In the genomic region with DNA sequence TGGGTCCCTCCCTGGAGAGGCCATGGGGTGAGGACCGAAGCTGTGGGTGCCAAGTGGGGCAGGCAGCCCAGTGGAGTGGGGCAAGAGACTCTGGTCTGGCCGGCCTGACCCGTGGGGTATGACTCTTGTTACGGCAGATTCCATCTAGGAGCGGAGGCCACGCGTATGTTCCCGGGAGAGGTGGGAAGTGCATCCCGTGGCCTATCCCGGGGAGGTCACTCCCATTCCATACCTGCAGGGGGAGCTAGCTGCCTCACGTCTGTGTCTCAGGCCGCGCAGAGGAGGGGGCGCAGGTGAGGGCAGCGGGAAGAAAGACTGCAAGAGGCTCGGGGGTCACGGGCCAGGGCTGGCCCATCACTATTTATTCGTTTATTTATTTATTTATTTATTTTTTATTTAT, we compare ENCODE assay signal across 8 cellular contexts. TPM values are rescaled to one million over a fixed set of nuclear protein-coding genes. Genes with fewer than 3 reads are reported as not detected.
A peak's percentile ranks its signal among the peaks of the same experiment; 100 is the strongest.
DNase-seq lines count a peak whose midpoint lies in the region; ATAC-seq and TF ChIP-seq lines count a peak whose summit lies in the region.

No MANE protein-coding gene starts in this region.

- peak overlapping the region in 4 of 8 donors; percentile 17 to 73 (median 46) for H3K4me3 Mint-ChIP-seq in CD4-positive, alpha-beta memory T cell
- no peak overlapping the region for H3K4me3 Mint-ChIP-seq in activated CD8-positive, alpha-beta T cell treated with anti-CD3 and anti-CD28 coated beads for 36 hours

- intact Hi-C loops in CD4-positive, alpha-beta memory T cell (cut with micrococcal nuclease) = no loop called here
- intact Hi-C loops in activated CD8-positive, alpha-beta T cell treated with anti-CD3 and anti-CD28 coated beads for 36 hours (cut with micrococcal nuclease) = no loop called here
- intact Hi-C loops in heart left ventricle (cut with DNase I) = no loop called here

- peak; percentile 88 for TF ChIP-seq CTCF in activated CD8-positive, alpha-beta T cell treated with anti-CD3 and anti-CD28 coated beads for 36 hours (IDR thresholded peaks at IDR 0.05)
- peak; percentile 29 to 65 (median 49) for TF ChIP-seq CTCF in heart left ventricle (IDR thresholded peaks at IDR 0.05)

- POLR2A ChIA-PET in CD4-positive, alpha-beta memory T cell (lab: Charles Lee; ENCODE audit: partially characterized antibody) = interaction anchor here (1.0 to 1.2 kb wide), 2 partner anchors 124 to 139 kb away, joined by 3 to 4 read pairs; no protein-coding TSS in a partner anchor
- POLR2A ChIA-PET in HEK293T (lab: Yijun Ruan, JAX) = no interaction called here
- POLR2A ChIA-PET in activated CD8-positive, alpha-beta T cell treated with anti-CD3 and anti-CD28 coated beads for 36 hours (lab: Charles Lee) = interaction anchor here (0.6 kb wide), 1 partner anchor 16 kb away, joined by 3 read pairs; no protein-coding TSS in a partner anchor

- peak in 1 of 5 donors; percentile 31 for DNase-seq in CD4-positive, alpha-beta memory T cell
- DNase-seq in HEK293T (ENCODE audit: extremely low spot score) (peak; percentile 81), heart left ventricle (peak in 1 of 5 donors; percentile 49), RPMI8226 (no peak)
- DNase-seq in activated CD8-positive, alpha-beta T cell treated with anti-CD3 and anti-CD28 coated beads for 36 hours = peak; percentile 42
- DNase-seq in stimulated activated CD8-positive, alpha-beta memory T cell treated with anti-CD3 and anti-CD28 coated beads, Interleukin-4, amount 100 ng/mL, for 48 hours = peak; percentile 60

- H3K9me3 Mint-ChIP-seq in CD4-positive, alpha-beta memory T cell = peaks cover 0 to 2% (median 0%) of the 10 kb centered on the region in 8 donors
- no peaks in the 10 kb centered on the region for H3K9me3 Mint-ChIP-seq in activated CD8-positive, alpha-beta T cell treated with anti-CD3 and anti-CD28 coated beads for 36 hours

- no peak overlapping the region for H3K27ac ChIP-seq in CD4-positive, alpha-beta memory T cell (ENCODE audit: low read depth, low read length)
- no peak overlapping the region for H3K27ac ChIP-seq in heart left ventricle

- H3K4me3 ChIP-seq in CD4-positive, alpha-beta memory T cell (ENCODE audit: low read length in 2 of 2) = no peak overlapping the region
- H3K4me3 ChIP-seq in heart left ventricle = no peak overlapping the region

- peaks cover 16 to 64% (median 38%) of the 10 kb centered on the region in 4 donors for H3K4me1 Mint-ChIP-seq in CD4-positive, alpha-beta memory T cell
- peaks cover 33% of the 10 kb centered on the region for H3K4me1 Mint-ChIP-seq in activated CD8-positive, alpha-beta T cell treated with anti-CD3 and anti-CD28 coated beads for 36 hours (ENCODE audit: low read depth)

- no peaks in the 10 kb centered on the region for H3K27me3 Mint-ChIP-seq in CD4-positive, alpha-beta memory T cell
- H3K27me3 Mint-ChIP-seq in activated CD8-positive, alpha-beta T cell treated with anti-CD3 and anti-CD28 coated beads for 36 hours = no peaks in the 10 kb centered on the region

- ATAC-seq in activated CD8-positive, alpha-beta T cell treated with anti-CD3 and anti-CD28 coated beads for 36 hours = no peak
- ATAC-seq in heart left ventricle = no peak
- ATAC-seq in HG03354 (IDR thresholded peaks at IDR 0.05; ENCODE audit: poor library complexity, severe bottlenecking, unreplicated experiment) = no peak
- ATAC-seq in HG02973 (IDR thresholded peaks at IDR 0.05; ENCODE audit: unreplicated experiment) = no peak

- peaks cover 43% of the 10 kb centered on the region for H3K4me1 ChIP-seq in CD4-positive, alpha-beta memory T cell (ENCODE audit: insufficient read depth, low read length)
- H3K4me1 ChIP-seq in heart left ventricle = peaks cover 0 to 53% (median 17%) of the 10 kb centered on the region in 12 donors

- H3K27me3 ChIP-seq in CD4-positive, alpha-beta memory T cell (ENCODE audit: insufficient read depth, low read length) = no peaks in the 10 kb centered on the region
- H3K27me3 ChIP-seq in heart left ventricle = no peaks in the 10 kb centered on the region

- no peaks in the 10 kb centered on the region for H3K9me3 ChIP-seq in CD4-positive, alpha-beta memory T cell (ENCODE audit: control insufficient read depth in 1 of 2, low read length in 2 of 2)
- no peaks in the 10 kb centered on the region for H3K9me3 ChIP-seq in heart left ventricle

- H3K36me3 Mint-ChIP-seq in CD4-positive, alpha-beta memory T cell = peaks cover 0 to 28% of the 10 kb centered on the region in 2 donors
- H3K36me3 Mint-ChIP-seq in activated CD8-positive, alpha-beta T cell treated with anti-CD3 and anti-CD28 coated beads for 36 hours (ENCODE audit: low read depth) = peaks cover 5% of the 10 kb centered on the region

- WGBS in heart left ventricle, 4 donors = 44 to 73% (median 65%) methylated on average over 18 of the region's 18 CpGs

- peaks cover 7% of the 10 kb centered on the region for H3K36me3 ChIP-seq in CD4-positive, alpha-beta memory T cell (ENCODE audit: insufficient read depth, low read length)
- peaks cover 0 to 11% (median 0%) of the 10 kb centered on the region in 9 donors for H3K36me3 ChIP-seq in heart left ventricle

- no peak for TF ChIP-seq POLR2A in heart left ventricle (IDR thresholded peaks at IDR 0.05)

- CTCF ChIA-PET in CD4-positive, alpha-beta memory T cell (lab: Charles Lee; ENCODE audit: partially characterized antibody) = interaction anchor here (0.7 to 1.6 kb wide), 7 partner anchors 18 to 89 kb away, joined by 3 read pairs; no protein-coding TSS in a partner anchor
- CTCF ChIA-PET in HEK293T (lab: Yijun Ruan, JAX) = interaction anchor here (0.6 to 1.4 kb wide), 8 partner anchors 13 to 103 kb away, joined by 3 to 6 read pairs (median 4); no protein-coding TSS in a partner anchor
- CTCF ChIA-PET in activated CD8-positive, alpha-beta T cell treated with anti-CD3 and anti-CD28 coated beads for 36 hours (lab: Charles Lee) = interaction anchor here (0.8 to 2.1 kb wide), 8 partner anchors 16 to 74 kb away, joined by 3 to 5 read pairs (median 4); no protein-coding TSS in a partner anchor

- H3K27ac Mint-ChIP-seq in CD4-positive, alpha-beta memory T cell = peak overlapping the region; percentile 48 to 83 (median 68)
- no peak overlapping the region for H3K27ac Mint-ChIP-seq in activated CD8-positive, alpha-beta T cell treated with anti-CD3 and anti-CD28 coated beads for 36 hours

TF ChIP-seq in HEK293T, 16 proteins besides CTCF, POLR2A, EP300 and RAD21:
- no peak for TF ChIP-seq NFRKB (IDR thresholded peaks at IDR 0.05)
- no peak for TF ChIP-seq SP1 (IDR thresholded peaks at IDR 0.05)
- no peak for TF ChIP-seq LEF1 (IDR thresholded peaks at IDR 0.05; ENCODE audit: borderline replicate concordance)

RNA-seq across cellular contexts. Expression of gene CSNK1G2, which starts 4.9 kb away (rescaled TPM):
- 100 to 1,000 TPM; 142 to 144 TPM for total RNA-seq in CD4-positive, alpha-beta memory T cell
- polyA plus RNA-seq in CD4-positive, alpha-beta memory T cell = 10 to 100 TPM; 11.3 to 56.7 TPM
- total RNA-seq in activated CD8-positive, alpha-beta T cell treated with anti-CD3 and anti-CD28 coated beads for 36 hours = 10 to 100 TPM; 51.9 to 57.5 TPM
- 10 to 100 TPM; 18.2 to 42.7 (median 24.6) TPM for total RNA-seq in heart left ventricle
- polyA plus RNA-seq in heart left ventricle = 10 to 100 TPM; 24.3 to 41.7 TPM

RNA-seq across cellular contexts. Expression of gene ADAT3, which starts 40.7 kb away (rescaled TPM):
- total RNA-seq in CD4-positive, alpha-beta memory T cell = 1 to 10 TPM; 3.7 to 4.9 TPM
- polyA plus RNA-seq in CD4-positive, alpha-beta memory T cell = 1 to 10 TPM; 1.4 to 3.9 TPM
- total RNA-seq in activated CD8-positive, alpha-beta T cell treated with anti-CD3 and anti-CD28 coated beads for 36 hours = 1 to 10 TPM; 5.3 to 6.7 TPM
- total RNA-seq in heart left ventricle = 1 to 10 TPM; 1.2 to 5.1 (median 1.9) TPM
- 1 to 10 TPM; 1.6 to 3.1 TPM for polyA plus RNA-seq in heart left ventricle

RNA-seq across cellular contexts. Expression of gene SCAMP4, which starts 40.7 kb away (rescaled TPM):
- 10 to 100 TPM; 23.4 to 29.1 TPM for total RNA-seq in CD4-positive, alpha-beta memory T cell
- polyA plus RNA-seq in CD4-positive, alpha-beta memory T cell = 10 to 100 TPM in 1 of 2 donors, 1 to 10 TPM in 1; 9.8 to 15.5 TPM
- 10 to 100 TPM; 23.1 to 25.1 TPM for total RNA-seq in activated CD8-positive, alpha-beta T cell treated with anti-CD3 and anti-CD28 coated beads for 36 hours
- total RNA-seq in heart left ventricle = 10 to 100 TPM; 13.5 to 38.8 (median 19.1) TPM
- polyA plus RNA-seq in heart left ventricle = 10 to 100 TPM; 15.4 to 28.3 TPM
